In genomic region chr11:57315491-57315890, GRCh38 we compare ENCODE assay signal across 12 cellular contexts. TPM values are rescaled to one million over a fixed set of nuclear protein-coding genes. Genes with fewer than 3 reads are reported as not detected.
DNase-seq lines count a peak whose midpoint lies in the region; ATAC-seq and TF ChIP-seq lines count a peak whose summit lies in the region.
"Had no signal": no experiment of that assay in that cellular context is flagged by ENCODE, and none has a peak within 500 bp of the region (broad histone marks: within the 10 kb centered on the region; RNA-seq: fewer than 3 reads in every experiment).

No MANE protein-coding gene starts in this region.

- H3K27ac ChIP-seq in cardiac muscle cell, result peak overlapping the region; percentile 67
- peak overlapping the region; percentile 31 for H3K27ac ChIP-seq in WERI-Rb-1
- H3K27ac ChIP-seq in thyroid gland, result peak overlapping the region; percentile 45 to 78 (median 51)

- no peak overlapping the region for H3K4me3 ChIP-seq in cardiac muscle cell
- H3K4me3 ChIP-seq in WERI-Rb-1 (ENCODE audit: low read depth, low read length), result no peak overlapping the region
- no peak overlapping the region for H3K4me3 ChIP-seq in thyroid gland (replicated peaks in 1 of 3)

- TF ChIP-seq CTCF in cardiac muscle cell (IDR thresholded peaks at IDR 0.05; ENCODE audit: low read depth, low read length) (no peak), WERI-Rb-1 (IDR thresholded peaks at IDR 0.05; ENCODE audit: low read depth, low read length) (no peak), thyroid gland (IDR thresholded peaks at IDR 0.05) (no peak)

- no peak for TF ChIP-seq POLR2A in thyroid gland (IDR thresholded peaks at IDR 0.05)

- H3K4me1 ChIP-seq in cardiac muscle cell (ENCODE audit: low read depth) (peaks cover 24% of the 10 kb centered on the region), thyroid gland (peaks cover 44 to 70% of the 10 kb centered on the region in 2 donors)

- ATAC-seq in GM19452 (IDR thresholded peaks at IDR 0.05; ENCODE audit: unreplicated experiment), result no peak

- 23 to 34% methylated on average over 8 of the region's 8 CpGs for WGBS in thyroid gland, 2 donors

- H3K27me3 ChIP-seq in cardiac muscle cell (no peaks in the 10 kb centered on the region), WERI-Rb-1 (ENCODE audit: insufficient read depth, low read depth, severe bottlenecking) (no peaks in the 10 kb centered on the region), thyroid gland (no peaks in the 10 kb centered on the region)

- peak in 1 of 2 donors; percentile 89 for DNase-seq in cardiac muscle cell (ENCODE audit: low read depth in 1 of 2, low spot score in 1 of 2)
- no peak for DNase-seq in cardiac septum (ENCODE audit: low spot score)
- peak; percentile 53 for DNase-seq in WERI-Rb-1
- peak; percentile 53 for DNase-seq in iPS-NIHi11 (ENCODE audit: low spot score)
- no peak for DNase-seq in thyroid gland
- DNase-seq in stimulated activated naive CD4-positive, alpha-beta T cell treated with Interleukin-2 at 50 U/mL for 16 hours (lab: John Stamatoyannopoulos, UW), result no peak
- DNase-seq in anterior cingulate cortex (lab: John Stamatoyannopoulos, UW), result no peak
- DNase-seq: Karpas-422, NCI-H82 had no signal

- H3K9me3 ChIP-seq in cardiac muscle cell (ENCODE audit: low read depth) (no peaks in the 10 kb centered on the region), WERI-Rb-1 (ENCODE audit: severe bottlenecking) (no peaks in the 10 kb centered on the region), thyroid gland (no peaks in the 10 kb centered on the region)

- intact Hi-C loops in cardiac septum (cut with DNase I), result no loop called here
- intact Hi-C loops in thyroid gland (cut with DNase I), result no loop called here

- H3K36me3 ChIP-seq in cardiac muscle cell (peaks cover 24% of the 10 kb centered on the region), WERI-Rb-1 (peaks cover 51% of the 10 kb centered on the region), thyroid gland (peaks cover 47 to 54% of the 10 kb centered on the region in 2 donors)

RNA-seq across cellular contexts. Expression of gene TNKS1BP1, which starts 9.3 kb away (rescaled TPM):
- total RNA-seq in cardiac muscle cell (58.9 and 69.1 TPM in 2 replicates), cardiac septum (36.2 TPM), thyroid gland (100 to 1,000 TPM in 1 of 4 donors, 10 to 100 TPM in 3; 52.3 to 106 (median 85.2) TPM)
- 62.1 and 67.1 TPM in 2 replicates for polyA plus RNA-seq in cardiac muscle cell

RNA-seq across cellular contexts. Expression of gene SSRP1, which starts 20.2 kb away (rescaled TPM):
- total RNA-seq in cardiac muscle cell, result 112 and 180 TPM in 2 replicates
- 87.0 and 112 TPM in 2 replicates for polyA plus RNA-seq in cardiac muscle cell
- total RNA-seq in cardiac septum, result 35.4 TPM
- 10 to 100 TPM; 70.0 to 86.5 (median 78.1) TPM for total RNA-seq in thyroid gland

RNA-seq across cellular contexts. Expression of gene P2RX3, which starts 22.7 kb away (rescaled TPM):
- total RNA-seq in cardiac muscle cell, result 0.09 and 0.18 TPM in 2 replicates
- polyA plus RNA-seq in cardiac muscle cell, result 0.39 and 0.62 TPM in 2 replicates
- 0.48 TPM for total RNA-seq in cardiac septum
- not detected for total RNA-seq in thyroid gland
- total RNA-seq: omental fat pad, T-cell had no signal

Comparison
In these comparisons a context has a peak if more than half of its experiments do, and no peak if none do; other contexts are left out.
1. DNase-seq: peak in WERI-Rb-1 (single experiment) and iPS-NIHi11 (single experiment); none in cardiac septum (single experiment), thyroid gland (0 of 2), stimulated activated naive CD4-positive, alpha-beta T cell treated with Interleukin-2 at 50 U/mL for 16 hours (single experiment) and anterior cingulate cortex (0 of 58).
2. Peak in every context shown above with its lines, with median percentiles within 50 percentile points of each other: H3K27ac ChIP-seq.